Comparison of ENCODE assay signal across 8 cellular contexts in the genomic region with DNA sequence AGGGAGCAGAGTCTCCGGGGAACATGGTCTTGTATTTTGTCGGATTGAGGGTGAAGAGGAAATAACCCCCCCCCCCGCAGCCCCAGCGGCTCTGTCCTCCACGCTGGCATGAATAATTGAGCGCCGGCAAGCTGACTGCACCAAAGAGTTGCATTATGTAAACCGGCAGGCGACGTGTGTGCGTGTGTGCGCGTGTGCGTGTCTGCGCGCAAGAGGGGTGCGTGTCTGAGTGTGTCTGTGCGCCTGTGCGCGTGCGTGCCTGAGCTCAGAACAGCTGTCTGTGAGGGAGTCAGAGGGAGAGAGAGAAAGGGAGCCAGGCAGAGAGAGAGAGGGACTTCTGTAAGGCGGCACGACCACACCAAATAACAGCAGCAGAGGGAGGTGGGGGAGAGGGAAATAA.
DNase-seq lines count a peak whose midpoint lies in the region; ATAC-seq and TF ChIP-seq lines count a peak whose summit lies in the region.

No MANE protein-coding gene starts in this region.

- peaks cover 14% of the 10 kb centered on the region for H3K27me3 ChIP-seq in gastroesophageal sphincter

- TF ChIP-seq CTCF in activated CD8-positive, alpha-beta T cell treated with anti-CD3 and anti-CD28 coated beads for 36 hours (IDR thresholded peaks at IDR 0.05) = no peak
- no peak for TF ChIP-seq CTCF in gastroesophageal sphincter (IDR thresholded peaks at IDR 0.05)

- peak overlapping the region; percentile 0 to 45 for H3K4me3 ChIP-seq in gastroesophageal sphincter

- ATAC-seq in HG03139 (IDR thresholded peaks at IDR 0.05; ENCODE audit: unreplicated experiment) = peak; percentile 49
- peak; percentile 90 for ATAC-seq in activated CD8-positive, alpha-beta T cell treated with anti-CD3 and anti-CD28 coated beads for 36 hours
- ATAC-seq in gastroesophageal sphincter = peak; percentile 57
- ATAC-seq in HG03039 (IDR thresholded peaks at IDR 0.05; ENCODE audit: unreplicated experiment) = no peak
- ATAC-seq in HG02870 (IDR thresholded peaks at IDR 0.05; ENCODE audit: unreplicated experiment) = no peak
- no peak for ATAC-seq in GM19452 (IDR thresholded peaks at IDR 0.05; ENCODE audit: unreplicated experiment)

- no peak for TF ChIP-seq EP300 in gastroesophageal sphincter (IDR thresholded peaks at IDR 0.05)

- 0 to 3% methylated on average over 4 to 6 of the region's 23 CpGs for WGBS in gastroesophageal sphincter (ENCODE audit: low coverage in 1 of 2), 2 donors

- no peaks in the 10 kb centered on the region for H3K36me3 Mint-ChIP-seq in activated CD8-positive, alpha-beta T cell treated with anti-CD3 and anti-CD28 coated beads for 36 hours (ENCODE audit: low read depth)

- POLR2A ChIA-PET in activated CD8-positive, alpha-beta T cell treated with anti-CD3 and anti-CD28 coated beads for 36 hours (lab: Charles Lee) = no interaction called here

- H3K36me3 ChIP-seq in gastroesophageal sphincter = no peaks in the 10 kb centered on the region

- H3K4me1 ChIP-seq in gastroesophageal sphincter = peaks cover 0 to 33% (median 0%) of the 10 kb centered on the region in 3 donors

- H3K9me3 Mint-ChIP-seq in activated CD8-positive, alpha-beta T cell treated with anti-CD3 and anti-CD28 coated beads for 36 hours = no peaks in the 10 kb centered on the region

- intact Hi-C loops in activated CD8-positive, alpha-beta T cell treated with anti-CD3 and anti-CD28 coated beads for 36 hours (cut with micrococcal nuclease) = no loop called here

- peaks cover 10% of the 10 kb centered on the region for H3K4me1 Mint-ChIP-seq in activated CD8-positive, alpha-beta T cell treated with anti-CD3 and anti-CD28 coated beads for 36 hours (ENCODE audit: low read depth)

- peak overlapping the region; percentile 50 for H3K4me3 Mint-ChIP-seq in activated CD8-positive, alpha-beta T cell treated with anti-CD3 and anti-CD28 coated beads for 36 hours

- peak overlapping the region in 2 of 4 donors; percentile 53 to 66 for H3K27ac ChIP-seq in gastroesophageal sphincter

- peak; percentile 91 for DNase-seq in GM03348 (ENCODE audit: low spot score)
- DNase-seq in activated CD8-positive, alpha-beta T cell treated with anti-CD3 and anti-CD28 coated beads for 36 hours = peak; percentile 61
- peak; percentile 86 for DNase-seq in occipital lobe (lab: John Stamatoyannopoulos, UW)

- H3K27me3 Mint-ChIP-seq in activated CD8-positive, alpha-beta T cell treated with anti-CD3 and anti-CD28 coated beads for 36 hours = peaks cover 3% of the 10 kb centered on the region

- CTCF ChIA-PET in activated CD8-positive, alpha-beta T cell treated with anti-CD3 and anti-CD28 coated beads for 36 hours (lab: Charles Lee) = interaction anchor here (1.1 to 3.2 kb wide), 5 partner anchors 15 to 298 kb away, joined by 4 to 16 read pairs (median 6); no protein-coding TSS in a partner anchor

- TF ChIP-seq POLR2A in gastroesophageal sphincter (IDR thresholded peaks at IDR 0.05) = no peak

- no peaks in the 10 kb centered on the region for H3K9me3 ChIP-seq in gastroesophageal sphincter

- no peak overlapping the region for H3K27ac Mint-ChIP-seq in activated CD8-positive, alpha-beta T cell treated with anti-CD3 and anti-CD28 coated beads for 36 hours

Comparison
In these comparisons a context has a peak if more than half of its experiments do, and no peak if none do; other contexts are left out.
1. ATAC-seq: peak in HG03139 (single experiment), activated CD8-positive, alpha-beta T cell treated with anti-CD3 and anti-CD28 coated beads for 36 hours (single experiment) and gastroesophageal sphincter (single experiment); none in HG03039 (single experiment), HG02870 (single experiment) and GM19452 (single experiment).
2. Peak in every context shown above with its lines, with median percentiles within 50 percentile points of each other: DNase-seq.